Comparison of ENCODE assay signal across 12 cellular contexts in the genomic region with DNA sequence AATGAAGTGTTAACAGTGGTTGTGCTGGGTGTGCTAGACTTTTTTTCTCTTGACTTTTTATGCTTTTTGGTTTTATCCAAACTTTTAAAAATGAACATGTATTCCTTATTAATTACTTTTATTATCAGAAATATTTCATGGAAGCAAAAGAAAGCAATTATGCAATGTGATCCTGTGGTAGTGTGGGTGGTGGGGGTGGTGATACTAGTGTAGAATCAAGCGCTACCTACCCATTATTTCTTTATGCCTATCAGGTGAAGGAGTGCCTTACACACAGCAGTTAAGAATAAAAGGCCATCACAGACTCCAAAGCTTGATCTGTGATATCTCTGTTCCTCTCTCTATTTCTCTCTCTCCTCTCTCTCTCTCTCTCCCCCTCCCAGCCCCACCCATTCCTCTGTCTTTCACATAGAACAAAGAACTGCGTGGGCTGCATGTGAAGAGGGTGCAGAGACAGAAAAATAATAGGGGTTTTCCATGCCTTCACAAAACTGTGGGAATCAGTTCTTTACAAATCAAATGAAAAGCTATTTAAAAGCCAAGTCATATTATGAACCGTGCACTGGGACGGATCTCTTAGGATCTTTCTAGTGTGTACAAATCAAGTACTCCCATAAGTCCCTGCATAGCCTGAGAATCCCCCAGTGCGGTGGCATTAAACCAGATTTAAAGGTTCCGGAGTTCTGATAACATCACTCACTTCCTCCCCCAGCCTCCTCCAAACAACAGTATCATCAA.
DNase-seq lines count a peak whose midpoint lies in the region; TF ChIP-seq lines count a peak whose summit lies in the region.
"Had no signal": no experiment of that assay in that cellular context is flagged by ENCODE, and none has a peak within 500 bp of the region (broad histone marks: within the 10 kb centered on the region; RNA-seq: fewer than 3 reads in every experiment).

No MANE protein-coding gene starts in this region.

- H3K4me3 ChIP-seq in MG63, result no peak overlapping the region
- H3K4me3 ChIP-seq: SJCRH30 had no signal

- H3K36me3 ChIP-seq in MG63, result no peaks in the 10 kb centered on the region
- H3K36me3 ChIP-seq: SJCRH30 had no signal

- no peak for TF ChIP-seq CTCF in GM10266 (IDR thresholded peaks at IDR 0.05; ENCODE audit: control insufficient read depth, insufficient read depth, low read depth, missing control alignments)

- DNase-seq in MG63 (peak; percentile 18), GM10266 (ENCODE audit: extremely low spot score) (no peak), cerebellar cortex (ENCODE audit: low spot score) (no peak), NCI-H774 (lab: John Stamatoyannopoulos, UW) (no peak)
- DNase-seq in activated CD4-positive, alpha-beta T cell treated with anti-CD3 and anti-CD28 coated beads, Interleukin-2, amount 50 U/mL, for 1 hour, result peak; percentile 24
- DNase-seq in effector CD4-positive, alpha-beta T cell, result peak; percentile 13
- peak in 2 of 3 experiments; percentile 2 to 10 for DNase-seq in stimulated activated CD4-positive, alpha-beta T cell treated with anti-CD3 and anti-CD28 coated beads, TNF-alpha, amount 100 ng/mL, for 4 hours (ENCODE audit: low read depth in 3 of 3)
- DNase-seq: activated effector memory CD4-positive, alpha-beta T cell treated with Interleukin-2 at 50 U/mL for 16 hours; GOT3; kidney glomerular epithelial cell; NCI-H2029; SJCRH30 had no signal

- H3K27me3 ChIP-seq in MG63, result no peaks in the 10 kb centered on the region
- H3K27me3 ChIP-seq: SJCRH30 had no signal

- H3K9me3 ChIP-seq in MG63, result no peaks in the 10 kb centered on the region
- H3K9me3 ChIP-seq: SJCRH30 had no signal

Comparison
In these comparisons a context has a peak if more than half of its experiments do, and no peak if none do; other contexts are left out.
1. DNase-seq: peak in MG63 (single experiment), activated CD4-positive, alpha-beta T cell treated with anti-CD3 and anti-CD28 coated beads, Interleukin-2, amount 50 U/mL, for 1 hour (single experiment), effector CD4-positive, alpha-beta T cell (single experiment) and stimulated activated CD4-positive, alpha-beta T cell treated with anti-CD3 and anti-CD28 coated beads, TNF-alpha, amount 100 ng/mL, for 4 hours (2 of 3); none in GM10266 (single experiment), cerebellar cortex (single experiment) and NCI-H774 (single experiment).